In the genomic region with DNA sequence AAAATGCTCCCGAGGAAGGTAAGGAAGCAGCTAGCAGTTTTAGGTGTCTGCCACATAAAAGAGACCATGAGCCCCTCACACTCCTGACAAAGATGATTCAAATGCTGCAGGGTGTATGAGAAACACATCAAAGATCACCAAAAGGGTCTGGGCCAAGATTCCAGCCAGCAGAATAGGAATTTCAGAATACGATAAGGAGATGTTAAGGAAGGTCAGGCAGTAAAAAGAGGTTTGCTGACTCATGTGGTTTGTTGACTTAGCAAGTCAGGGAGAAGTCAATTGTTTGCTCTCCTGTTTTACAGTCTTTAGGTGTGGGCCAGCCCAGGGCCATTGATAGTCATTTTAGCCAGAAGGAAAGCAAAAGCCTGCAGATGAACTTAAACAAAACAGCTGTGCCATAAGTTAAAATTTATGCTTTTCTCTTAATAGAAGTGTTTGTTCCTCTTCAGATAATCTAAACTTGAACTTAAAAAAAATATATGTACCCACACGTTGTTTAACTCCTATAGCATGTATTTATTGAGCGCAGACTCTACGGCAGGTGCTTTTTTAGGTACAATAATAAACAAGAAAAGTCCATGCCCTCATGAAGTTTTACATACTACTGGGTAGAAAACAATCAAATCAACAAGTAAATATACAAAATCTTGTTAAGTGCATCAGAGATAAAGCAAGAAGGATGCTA, we compare ENCODE assay signal across 9 cellular contexts.
DNase-seq lines count a peak whose midpoint lies in the region; ATAC-seq and TF ChIP-seq lines count a peak whose summit lies in the region.
"Had no signal": no experiment of that assay in that cellular context is flagged by ENCODE, and none has a peak within 500 bp of the region (broad histone marks: within the 10 kb centered on the region; RNA-seq: fewer than 3 reads in every experiment).

No MANE protein-coding gene starts in this region.

- no peaks in the 10 kb centered on the region for H3K9me3 Mint-ChIP-seq in Caco-2 (ENCODE audit: unreplicated experiment)

- no peaks in the 10 kb centered on the region for H3K27me3 ChIP-seq in Caco-2 (replicated peaks; ENCODE audit: control insufficient read depth, insufficient read depth, low read length)
- H3K27me3 ChIP-seq in endocrine pancreas (ENCODE audit: control insufficient read depth, insufficient read depth, low read length), result no peaks in the 10 kb centered on the region

- no peak for TF ChIP-seq CTCF in Caco-2 (IDR thresholded peaks at IDR 0.05; ENCODE audit: insufficient read depth in 1 of 2, low read depth in 1 of 2, low read length in 1 of 2, severe bottlenecking in 1 of 2, unreplicated experiment in 1 of 2)

- H3K4me1 ChIP-seq in Caco-2, result peaks cover 70% of the 10 kb centered on the region
- peaks cover 20% of the 10 kb centered on the region for H3K4me1 ChIP-seq in endocrine pancreas (ENCODE audit: control insufficient read depth, insufficient read depth, low read length)
- peaks cover 16% of the 10 kb centered on the region for H3K4me1 ChIP-seq in mesodermal cell (ENCODE audit: control insufficient read depth, insufficient read depth, low read length, poor library complexity, severe bottlenecking)

- ATAC-seq in HG02884 (IDR thresholded peaks at IDR 0.05; ENCODE audit: unreplicated experiment) (no peak), sciatic nerve (no peak), HG03342 (IDR thresholded peaks at IDR 0.05; ENCODE audit: unreplicated experiment) (no peak), HG02852 (IDR thresholded peaks at IDR 0.05; ENCODE audit: unreplicated experiment) (no peak)

- intact Hi-C loops in Caco-2 (cut with micrococcal nuclease; ENCODE audit: unreplicated experiment) (loop anchor here (1.0 to 10.0 kb wide), 4 partner anchors 13 to 116 kb away; no protein-coding TSS in a partner anchor), sciatic nerve (cut with DNase I) (no loop called here)

- POLR2A ChIA-PET in Caco-2 (lab: Charles Lee), result interaction anchor here (0.6 kb wide), 1 partner anchor 115 kb away, joined by 3 read pairs; no protein-coding TSS in a partner anchor

- DNase-seq in Caco-2, result peak; percentile 79 to 83
- peak; percentile 87 for DNase-seq in M059J (ENCODE audit: low read depth)
- DNase-seq in sciatic nerve (ENCODE audit: low spot score), result no peak
- DNase-seq: NCI-H1048 had no signal

- H3K27me3 Mint-ChIP-seq in Caco-2 (ENCODE audit: insufficient read depth, unreplicated experiment), result no peaks in the 10 kb centered on the region

- BruUV-seq in Caco-2 (replicated peaks; lab: Mats Ljungman, UMichigan), result no TSS peak

- WGBS in mesodermal cell (ENCODE audit: insufficient coverage in 2 of 2), 2 experiments, result 26 to 73% methylated on average over 2 to 4 of the region's 5 CpGs

- H3K4me3 Mint-ChIP-seq in Caco-2 (ENCODE audit: unreplicated experiment), result peak overlapping the region; percentile 54

- H3K27ac ChIP-seq in mesodermal cell (ENCODE audit: low read depth, low read length, severe bottlenecking), result peak overlapping the region; percentile 82

- no peaks in the 10 kb centered on the region for H3K9me3 ChIP-seq in Caco-2
- no peaks in the 10 kb centered on the region for H3K9me3 ChIP-seq in endocrine pancreas (ENCODE audit: control insufficient read depth, low read length)
- no peaks in the 10 kb centered on the region for H3K9me3 ChIP-seq in mesodermal cell (ENCODE audit: control insufficient read depth, low read length)

- no peak overlapping the region for H3K9ac ChIP-seq in endocrine pancreas (ENCODE audit: control insufficient read depth, insufficient read depth, low read length)

- H3K4me1 Mint-ChIP-seq in Caco-2 (ENCODE audit: low read depth, unreplicated experiment), result peaks cover 49% of the 10 kb centered on the region

- CTCF ChIA-PET in Caco-2 (lab: Charles Lee), result interaction anchor here (0.7 kb wide), 1 partner anchor 98 kb away, joined by 3 read pairs; no protein-coding TSS in a partner anchor

- peak overlapping the region; percentile 92 for H3K27ac Mint-ChIP-seq in Caco-2 (ENCODE audit: unreplicated experiment)

- H3K36me3 ChIP-seq in Caco-2 (ENCODE audit: control insufficient read depth, insufficient read depth, low read length) (no peaks in the 10 kb centered on the region), endocrine pancreas (ENCODE audit: control insufficient read depth, insufficient read depth, low read length) (no peaks in the 10 kb centered on the region), mesodermal cell (ENCODE audit: control insufficient read depth, insufficient read depth, low read length) (no peaks in the 10 kb centered on the region)

- H3K4me3 ChIP-seq in Caco-2 (ENCODE audit: low read depth, low read length) (no peak overlapping the region), endocrine pancreas (ENCODE audit: control insufficient read depth, insufficient read depth, low read length) (peak overlapping the region; percentile 32), mesodermal cell (ENCODE audit: extremely low read depth, insufficient read depth, low read length, poor library complexity, severe bottlenecking) (no peak overlapping the region)

- H3K36me3 Mint-ChIP-seq in Caco-2 (ENCODE audit: insufficient read depth, unreplicated experiment), result peaks cover 13% of the 10 kb centered on the region
